25 cellular contexts compared by ENCODE assay signal in the genomic region with DNA sequence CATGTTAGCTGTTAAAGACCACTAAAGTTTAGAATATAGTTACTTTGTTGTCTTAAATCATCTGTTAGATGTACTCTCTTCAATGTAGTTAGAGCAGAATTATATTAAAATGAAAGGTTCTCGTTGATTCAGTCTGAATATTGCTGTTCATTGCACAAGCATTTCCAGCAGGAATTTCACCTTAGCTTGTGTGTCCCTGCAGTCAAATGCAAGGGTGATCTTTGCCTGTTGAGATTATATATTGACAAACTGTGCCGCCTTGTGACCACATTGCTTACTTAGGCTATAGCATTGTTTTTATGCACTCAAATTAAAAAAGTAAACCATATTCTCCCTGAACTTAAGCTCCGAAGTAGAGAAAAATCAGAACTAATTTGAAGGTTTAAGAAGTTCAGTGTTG. TPM values are rescaled to one million over a fixed set of nuclear protein-coding genes. Genes with fewer than 3 reads are reported as not detected.
A peak's percentile ranks its signal among the peaks of the same experiment; 100 is the strongest.
DNase-seq lines count a peak whose midpoint lies in the region; TF ChIP-seq lines count a peak whose summit lies in the region.
"Had no signal": no experiment of that assay in that cellular context is flagged by ENCODE, and none has a peak within 500 bp of the region (broad histone marks: within the 10 kb centered on the region; RNA-seq: fewer than 3 reads in every experiment).

No MANE protein-coding gene starts in this region.

- TF ChIP-seq POLR2A in spleen (IDR thresholded peaks at IDR 0.05), result no peak

- H3K9me3 Mint-ChIP-seq in CD14-positive monocyte (no peaks in the 10 kb centered on the region), endothelial cell (ENCODE audit: unreplicated experiment) (no peaks in the 10 kb centered on the region), nephron progenitor cell (no peaks in the 10 kb centered on the region)
- H3K9me3 Mint-ChIP-seq: activated T-cell treated with anti-CD3 and anti-CD28 coated beads, Interleukin-2, amount 50 U/mL, for 4 hours; CD4-positive, CD25-positive, alpha-beta regulatory T cell; naive B cell; stimulated activated naive B cell treated with anti-CD40 and anti-IgM and Interleukin-4, amounts not matched to agents 10 μg/mL and 1 μg/mL and 100 μg/mL, for 72 hours; T-cell had no signal

- TF ChIP-seq CTCF in CD14-positive monocyte (IDR thresholded peaks at IDR 0.05) (no peak), LNCaP clone FGC (IDR thresholded peaks at IDR 0.05; ENCODE audit: control insufficient read depth, extremely low read depth, insufficient read depth) (0 out of 2 replicates have a peak, but pooled peaks have one; percentile 12), endothelial cell (IDR thresholded peaks at IDR 0.05; ENCODE audit: unreplicated experiment) (no peak), nephron progenitor cell (IDR thresholded peaks at IDR 0.05) (no peak), spleen (IDR thresholded peaks at IDR 0.05 in 8 of 11, conservative IDR thresholded peaks at IDR 0.05 in 3 of 11) (no peak)

- H3K4me3 Mint-ChIP-seq in CD14-positive monocyte (no peak overlapping the region), endothelial cell (ENCODE audit: unreplicated experiment) (no peak overlapping the region), nephron progenitor cell (no peak overlapping the region)
- H3K4me3 Mint-ChIP-seq: activated T-cell treated with anti-CD3 and anti-CD28 coated beads, Interleukin-2, amount 50 U/mL, for 4 hours; CD4-positive, CD25-positive, alpha-beta regulatory T cell; naive B cell; stimulated activated naive B cell treated with anti-CD40 and anti-IgM and Interleukin-4, amounts not matched to agents 10 μg/mL and 1 μg/mL and 100 μg/mL, for 72 hours; T-cell had no signal

- no peaks in the 10 kb centered on the region for H3K27me3 Mint-ChIP-seq in CD14-positive monocyte (ENCODE audit: low read depth in 3 of 3)
- H3K27me3 Mint-ChIP-seq in endothelial cell (ENCODE audit: unreplicated experiment), result no peaks in the 10 kb centered on the region
- peaks cover 2% of the 10 kb centered on the region for H3K27me3 Mint-ChIP-seq in nephron progenitor cell (ENCODE audit: low read depth, poor library complexity)
- H3K27me3 Mint-ChIP-seq: CD4-positive, CD25-positive, alpha-beta regulatory T cell; naive B cell; stimulated activated naive B cell treated with anti-CD40 and anti-IgM and Interleukin-4, amounts not matched to agents 10 μg/mL and 1 μg/mL and 100 μg/mL, for 72 hours; T-cell had no signal

- no peaks in the 10 kb centered on the region for H3K9me3 ChIP-seq in spleen
- H3K9me3 ChIP-seq: ascending aorta, right atrium auricular region, SJCRH30, thoracic aorta, vagina had no signal

- intact Hi-C loops in CD14-positive monocyte (cut with micrococcal nuclease) (no loop called here), spleen (cut with DNase I; ENCODE audit: low total_unique reads) (no loop called here)

- 87 to 98% (median 95%) methylated on average over 3 of the region's 3 CpGs for WGBS in spleen, 5 donors

- no peaks in the 10 kb centered on the region for H3K27me3 ChIP-seq in spleen (replicated peaks in 1 of 7)
- H3K27me3 ChIP-seq: ascending aorta, right atrium auricular region, SJCRH30, vagina had no signal

- peaks cover 18% of the 10 kb centered on the region for H3K4me1 Mint-ChIP-seq in CD14-positive monocyte
- H3K4me1 Mint-ChIP-seq in endothelial cell (ENCODE audit: unreplicated experiment), result peaks cover 16% of the 10 kb centered on the region
- no peaks in the 10 kb centered on the region for H3K4me1 Mint-ChIP-seq in nephron progenitor cell

- H3K36me3 Mint-ChIP-seq in CD14-positive monocyte (peaks cover 35 to 56% of the 10 kb centered on the region in 2 donors), endothelial cell (ENCODE audit: low read depth, unreplicated experiment) (peaks cover 7% of the 10 kb centered on the region), nephron progenitor cell (ENCODE audit: low read depth) (peaks cover 51% of the 10 kb centered on the region)
- H3K36me3 Mint-ChIP-seq: naive B cell had no signal

- H3K27ac Mint-ChIP-seq in CD14-positive monocyte, result peak overlapping the region in 5 of 7 donors; percentile 1 to 80 (median 70)
- peak overlapping the region; percentile 23 for H3K27ac Mint-ChIP-seq in endothelial cell (ENCODE audit: unreplicated experiment)
- H3K27ac Mint-ChIP-seq in nephron progenitor cell, result peak overlapping the region; percentile 84
- H3K27ac Mint-ChIP-seq: stimulated activated naive B cell treated with anti-CD40 and anti-IgM and Interleukin-4, amounts not matched to agents 10 μg/mL and 1 μg/mL and 100 μg/mL, for 72 hours had no signal

- H3K36me3 ChIP-seq in spleen, result peaks cover 0 to 93% (median 31%) of the 10 kb centered on the region in 6 donors

- H3K4me1 ChIP-seq in spleen, result peaks cover 5 to 56% (median 22%) of the 10 kb centered on the region in 6 donors
- H3K4me1 ChIP-seq: SJCRH30 had no signal

- H3K27ac ChIP-seq in spleen, result no peak overlapping the region
- H3K27ac ChIP-seq: ascending aorta, SJCRH30, thoracic aorta, vagina had no signal

- no peak for DNase-seq in CD14-positive monocyte (ENCODE audit: low spot score)
- no peak for DNase-seq in LNCaP clone FGC (ENCODE audit: low read depth)
- DNase-seq in endothelial cell (ENCODE audit: low spot score), result no peak
- no peak for DNase-seq in nephron progenitor cell
- no peak for DNase-seq in NCI-H345 treated with DMSO at 0.1 percent for 48 hours (lab: John Stamatoyannopoulos, UW; ENCODE audit: unreplicated experiment)
- DNase-seq in pons (ENCODE audit: low spot score), result no peak
- no peak for DNase-seq in spleen
- DNase-seq: activated naive CD4-positive, alpha-beta T cell treated with anti-CD3 and anti-CD28 coated beads, Interleukin-2, amount 50 U/mL, for 16 hours; activated T-cell treated with anti-CD3 and anti-CD28 coated beads, Interleukin-2, amount 50 U/mL, for 4 hours; CD4-positive, CD25-positive, alpha-beta regulatory T cell; cerebellar nuclear complex; head of caudate nucleus; KBM-7; mesendoderm; naive B cell; NCI-H1694; NCI-H524; SJCRH30; stimulated activated CD4-positive, alpha-beta T cell treated with anti-CD3 and anti-CD28 coated beads, Interleukin-4, amount 100 ng/mL, for 1 hour; stimulated activated naive B cell treated with anti-CD40 and anti-IgM and Interleukin-4, amounts not matched to agents 10 μg/mL and 1 μg/mL and 100 μg/mL, for 72 hours; T-cell had no signal

- H3K4me3 ChIP-seq in LNCaP clone FGC (ENCODE audit: low read depth, low read length), result no peak overlapping the region
- H3K4me3 ChIP-seq in spleen, result no peak overlapping the region
- H3K4me3 ChIP-seq: ascending aorta, right atrium auricular region, SJCRH30, thoracic aorta, vagina had no signal

RNA-seq across cellular contexts. Expression of a gene that starts 39.5 kb away (rescaled TPM):
- polyA plus RNA-seq in CD14-positive monocyte, result 1 to 10 TPM; 4.5 to 6.9 TPM
- total RNA-seq in endothelial cell (ENCODE audit: unreplicated experiment), result 178 TPM
- 100 to 1,000 TPM in 6 of 7 donors, 10 to 100 TPM in 1; 89.8 to 143 (median 118) TPM for total RNA-seq in spleen
- 10 to 100 TPM in 2 of 3 donors, 1 to 10 TPM in 1; 7.8 to 18.4 (median 12.3) TPM for polyA plus RNA-seq in spleen

Comparison
In these comparisons a context has a peak if more than half of its experiments do, and no peak if none do; other contexts are left out.
1. H3K27ac Mint-ChIP-seq: peak in every context shown above with its lines; median percentile 84 in nephron progenitor cell; 70 in CD14-positive monocyte; 23 in endothelial cell.